ENCODE assay signal across 25 cellular contexts in genomic region chr14:96582995-96583394, GRCh38.
"Had no signal": no experiment of that assay in that cellular context is flagged by ENCODE, and none has a peak within 500 bp of the region (broad histone marks: within the 10 kb centered on the region; RNA-seq: fewer than 3 reads in every experiment).

No MANE protein-coding gene starts in this region.

- H3K9ac ChIP-seq: neural progenitor cell had no signal

- H3K36me3 Mint-ChIP-seq: activated naive CD4-positive, alpha-beta T cell treated with anti-CD3 and anti-CD28 coated beads, Interleukin-2, amount 50 U/mL, for 24 hours; naive thymus-derived CD4-positive, alpha-beta T cell; neural progenitor cell; type B pancreatic cell had no signal

- H3K9me3 Mint-ChIP-seq: activated naive CD4-positive, alpha-beta T cell treated with anti-CD3 and anti-CD28 coated beads, Interleukin-2, amount 50 U/mL, for 24 hours; dendritic cell treated with granulocyte-macrophage colony-stimulating factor and Interleukin-4, amounts not matched to agents 40 ng/mL and 50 ng/mL, for 4 days; naive thymus-derived CD4-positive, alpha-beta T cell; neural progenitor cell; type B pancreatic cell had no signal

- H3K4me1 ChIP-seq: body of pancreas, neural progenitor cell had no signal

- H3K4me1 Mint-ChIP-seq: activated naive CD4-positive, alpha-beta T cell treated with anti-CD3 and anti-CD28 coated beads, Interleukin-2, amount 50 U/mL, for 24 hours had no signal

- ATAC-seq: body of pancreas; naive thymus-derived CD4-positive, alpha-beta T cell had no signal

- H3K27ac Mint-ChIP-seq: activated naive CD4-positive, alpha-beta T cell treated with anti-CD3 and anti-CD28 coated beads, Interleukin-2, amount 50 U/mL, for 24 hours; dendritic cell treated with granulocyte-macrophage colony-stimulating factor and Interleukin-4, amounts not matched to agents 40 ng/mL and 50 ng/mL, for 4 days; naive thymus-derived CD4-positive, alpha-beta T cell; progenitor cell of endocrine pancreas; type B pancreatic cell had no signal

- H3K4me2 ChIP-seq: neural progenitor cell had no signal

- H3K27me3 ChIP-seq: body of pancreas, cardiac muscle cell, neural progenitor cell, vagina had no signal

- H3K4me3 Mint-ChIP-seq: activated naive CD4-positive, alpha-beta T cell treated with anti-CD3 and anti-CD28 coated beads, Interleukin-2, amount 50 U/mL, for 24 hours; dendritic cell treated with granulocyte-macrophage colony-stimulating factor and Interleukin-4, amounts not matched to agents 40 ng/mL and 50 ng/mL, for 4 days; naive thymus-derived CD4-positive, alpha-beta T cell; neural progenitor cell; type B pancreatic cell had no signal

- FAIRE-seq: kidney, TTC549 had no signal

- H3K9me3 ChIP-seq: body of pancreas, lower lobe of right lung, thoracic aorta, vagina had no signal

- H3K36me3 ChIP-seq: cardiac muscle cell, lower lobe of right lung, neural progenitor cell, thoracic aorta, vagina, WERI-Rb-1 had no signal

- H3K4me3 ChIP-seq: body of pancreas, cardiac muscle cell, lower lobe of right lung, neural progenitor cell, thoracic aorta, vagina had no signal

- H2AFZ ChIP-seq: neural progenitor cell had no signal

- DNase-seq: activated CD4-positive, alpha-beta T cell treated with anti-CD3 and anti-CD28 coated beads for 1 hour; activated CD4-positive, alpha-beta T cell treated with anti-CD3 and anti-CD28 coated beads, Interleukin-2, amount 50 U/mL, for 4 hours; activated gamma-delta T cell treated with Interleukin-2 at 50 U/mL for 16 hours; activated T-cell treated with anti-CD3 and anti-CD28 coated beads, Interleukin-2, amount 50 U/mL, for 1 hour; anterior cingulate cortex; body of pancreas; effector CD4-positive, alpha-beta T cell; erythroblast; foreskin fibroblast; kidney; lower lobe of right lung; retina; stimulated activated CD4-positive, alpha-beta T cell treated with anti-CD3 and anti-CD28 coated beads, Interleukin-4, amount 100 ng/mL, for 24 hours; stimulated activated naive CD4-positive, alpha-beta T cell treated with Interleukin-2 at 50 U/mL for 16 hours; WERI-Rb-1 had no signal

- H3K27ac ChIP-seq: body of pancreas, cardiac muscle cell, lower lobe of right lung, neural progenitor cell, thoracic aorta, vagina, WERI-Rb-1 had no signal
